Comparison of ENCODE assay signal across 8 cellular contexts in genomic region chr2:187541086-187542085, GRCh38. TPM values are rescaled to one million over a fixed set of nuclear protein-coding genes. Genes with fewer than 3 reads are reported as not detected.
DNase-seq lines count a peak whose midpoint lies in the region; ATAC-seq and TF ChIP-seq lines count a peak whose summit lies in the region.

No MANE protein-coding gene starts in this region.

- no peak overlapping the region for H2BK12ac ChIP-seq in neuronal stem cell (ENCODE audit: low read length)

- H3K27me3 ChIP-seq in fibroblast of lung (ENCODE audit: control insufficient read depth, insufficient read depth, low read length) (no peaks in the 10 kb centered on the region), neuronal stem cell (ENCODE audit: control insufficient read depth in 3 of 3, insufficient read depth in 3 of 3, low read depth in 1 of 3, low read length in 3 of 3) (no peaks in the 10 kb centered on the region)

- H2AK5ac ChIP-seq in neuronal stem cell (ENCODE audit: low read depth, low read length), result no peak overlapping the region

- H4K20me1 ChIP-seq in fibroblast of lung (ENCODE audit: control insufficient read depth, extremely low read depth, insufficient read depth, low read length), result no peaks in the 10 kb centered on the region

- no peak overlapping the region for H3K4me3 Mint-ChIP-seq in activated CD8-positive, alpha-beta T cell treated with anti-CD3 and anti-CD28 coated beads for 36 hours

- no peaks in the 10 kb centered on the region for H3K79me1 ChIP-seq in neuronal stem cell (ENCODE audit: low read depth, low read length)

- no peak overlapping the region for H3K27ac Mint-ChIP-seq in activated CD8-positive, alpha-beta T cell treated with anti-CD3 and anti-CD28 coated beads for 36 hours

- no peak overlapping the region for H3K14ac ChIP-seq in neuronal stem cell (ENCODE audit: low read length)

- H2BK5ac ChIP-seq in neuronal stem cell (ENCODE audit: low read length), result no peak overlapping the region

- intact Hi-C loops in activated CD8-positive, alpha-beta T cell treated with anti-CD3 and anti-CD28 coated beads for 36 hours (cut with micrococcal nuclease), result no loop called here

- ATAC-seq in activated CD8-positive, alpha-beta T cell treated with anti-CD3 and anti-CD28 coated beads for 36 hours, result no peak
- ATAC-seq in HG03159 (IDR thresholded peaks at IDR 0.05; ENCODE audit: unreplicated experiment), result no peak

- no peak overlapping the region for H2AFZ ChIP-seq in fibroblast of lung (ENCODE audit: low read length)
- H2AFZ ChIP-seq in neuronal stem cell (ENCODE audit: low read length), result peak overlapping the region; percentile 52

- CTCF ChIA-PET in activated CD8-positive, alpha-beta T cell treated with anti-CD3 and anti-CD28 coated beads for 36 hours (lab: Charles Lee), result no interaction called here

- H3K4me3 ChIP-seq in fibroblast of lung (replicated peaks in 1 of 4; ENCODE audit: control extremely low read depth in 1 of 4, insufficient read depth in 1 of 4, low read depth in 3 of 4, low read length in 4 of 4) (peak overlapping the region in 1 of 4 experiments; percentile 10), neuronal stem cell (ENCODE audit: low read length in 2 of 2) (no peak overlapping the region)

- H4K8ac ChIP-seq in neuronal stem cell (ENCODE audit: low read depth, low read length), result no peak overlapping the region

- H4K91ac ChIP-seq in neuronal stem cell (ENCODE audit: low read depth, low read length, poor library complexity), result no peak overlapping the region

- POLR2A ChIA-PET in activated CD8-positive, alpha-beta T cell treated with anti-CD3 and anti-CD28 coated beads for 36 hours (lab: Charles Lee), result no interaction called here

- H3K27me3 Mint-ChIP-seq in activated CD8-positive, alpha-beta T cell treated with anti-CD3 and anti-CD28 coated beads for 36 hours, result no peaks in the 10 kb centered on the region

- H3K4me1 ChIP-seq in fibroblast of lung (ENCODE audit: control insufficient read depth, extremely low read depth, insufficient read depth, low read length) (peaks cover 15% of the 10 kb centered on the region), neuronal stem cell (ENCODE audit: control insufficient read depth in 2 of 2, insufficient read depth in 1 of 2, low read depth in 1 of 2, low read length in 2 of 2) (no peaks in the 10 kb centered on the region)

- H3K27ac ChIP-seq in fibroblast of lung (ENCODE audit: insufficient read depth, low read length) (peak overlapping the region; percentile 60), neuronal stem cell (replicated peaks; ENCODE audit: low read length) (no peak overlapping the region)

- H3K18ac ChIP-seq in neuronal stem cell (ENCODE audit: low read length), result no peak overlapping the region

- H3K4me1 Mint-ChIP-seq in activated CD8-positive, alpha-beta T cell treated with anti-CD3 and anti-CD28 coated beads for 36 hours (ENCODE audit: low read depth), result no peaks in the 10 kb centered on the region

- no CpG with 5 or more reads among the region's 7 CpGs for WGBS in neuronal stem cell (ENCODE audit: extremely low coverage in 2 of 2, insufficient read length in 2 of 2, insufficient replicate concordance in 1 of 2), 2 donors

- no peak overlapping the region for H3K4ac ChIP-seq in neuronal stem cell (ENCODE audit: low read length)

- H3K4me2 ChIP-seq in fibroblast of lung (ENCODE audit: extremely low read depth, insufficient read depth, low read length) (peak overlapping the region; percentile 39), neuronal stem cell (ENCODE audit: insufficient read depth, low read length, poor library complexity, severe bottlenecking) (no peak overlapping the region)

- H3K36me3 ChIP-seq in fibroblast of lung (ENCODE audit: control insufficient read depth, insufficient read depth, low read length), result no peaks in the 10 kb centered on the region
- no peaks in the 10 kb centered on the region for H3K36me3 ChIP-seq in neuronal stem cell (replicated peaks in 1 of 2; ENCODE audit: control insufficient read depth in 2 of 2, insufficient read depth in 2 of 2, low read length in 2 of 2)

- no peaks in the 10 kb centered on the region for H3K9me3 Mint-ChIP-seq in activated CD8-positive, alpha-beta T cell treated with anti-CD3 and anti-CD28 coated beads for 36 hours

- H3K23ac ChIP-seq in neuronal stem cell (ENCODE audit: low read depth, low read length, poor library complexity), result no peak overlapping the region

- peak; percentile 39 for DNase-seq in AG08396 (ENCODE audit: low spot score)
- peak; percentile 89 for DNase-seq in RKO (ENCODE audit: low spot score)
- DNase-seq in fibroblast of lung (ENCODE audit: low read depth in 2 of 2), result peak; percentile 95 to 96
- no peak for DNase-seq in neuronal stem cell (ENCODE audit: low spot score)
- no peak for DNase-seq in HPDE6-E6E7 (ENCODE audit: extremely low spot score)
- no peak for DNase-seq in RPMI8226
- DNase-seq in activated CD8-positive, alpha-beta T cell treated with anti-CD3 and anti-CD28 coated beads for 36 hours, result no peak

- no peak for TF ChIP-seq CTCF in fibroblast of lung (conservative IDR thresholded peaks at IDR 0.05 in 1 of 2, IDR thresholded peaks at IDR 0.05 in 1 of 2; ENCODE audit: low read depth in 1 of 2, low read length in 2 of 2)
- no peak for TF ChIP-seq CTCF in activated CD8-positive, alpha-beta T cell treated with anti-CD3 and anti-CD28 coated beads for 36 hours (IDR thresholded peaks at IDR 0.05)

- H3K9me3 ChIP-seq in fibroblast of lung (ENCODE audit: control insufficient read depth, insufficient read depth, low read depth, low read length) (no peaks in the 10 kb centered on the region), neuronal stem cell (replicated peaks in 1 of 2; ENCODE audit: control insufficient read depth in 2 of 2, insufficient read depth in 1 of 2, low read depth in 1 of 2, low read length in 2 of 2) (no peaks in the 10 kb centered on the region)

- H3K79me2 ChIP-seq in fibroblast of lung (ENCODE audit: control insufficient read depth, insufficient read depth, low read length), result peaks cover 61% of the 10 kb centered on the region

- no peaks in the 10 kb centered on the region for H3K36me3 Mint-ChIP-seq in activated CD8-positive, alpha-beta T cell treated with anti-CD3 and anti-CD28 coated beads for 36 hours (ENCODE audit: low read depth)

- no peak overlapping the region for H2BK15ac ChIP-seq in neuronal stem cell (ENCODE audit: low read length)

- H2BK120ac ChIP-seq in neuronal stem cell (ENCODE audit: low read depth, low read length), result no peak overlapping the region

- H3K9ac ChIP-seq in fibroblast of lung (ENCODE audit: insufficient read depth, low read length), result peak overlapping the region; percentile 4
- no peak overlapping the region for H3K9ac ChIP-seq in neuronal stem cell (ENCODE audit: low read depth, low read length, poor library complexity)

RNA-seq across cellular contexts. Expression of gene TFPI, which starts 12.8 kb away (rescaled TPM):
- total RNA-seq in fibroblast of lung, result 111 and 117 TPM in 2 replicates
- polyA plus RNA-seq in fibroblast of lung, result 141 and 274 TPM in 2 replicates
- 74.5 and 168 TPM in 2 replicates for polyA plus RNA-seq in fibroblast of lung (2012)
- polyA minus RNA-seq in fibroblast of lung (ENCODE audit: low replicate concordance), result 12.9 and 40.0 TPM in 2 replicates
- polyA plus RNA-seq in neuronal stem cell (2013, experiment 1 of 2), result 0.96 TPM
- polyA plus RNA-seq in neuronal stem cell (2013, experiment 2 of 2), result 1.1 TPM
- not detected for total RNA-seq in activated CD8-positive, alpha-beta T cell treated with anti-CD3 and anti-CD28 coated beads for 36 hours

Comparison
In these comparisons a context has a peak if more than half of its experiments do, and no peak if none do; other contexts are left out.
1. DNase-seq: peak in AG08396 (single experiment), RKO (single experiment) and fibroblast of lung (2 of 2); none in neuronal stem cell (single experiment), HPDE6-E6E7 (single experiment), RPMI8226 (single experiment) and activated CD8-positive, alpha-beta T cell treated with anti-CD3 and anti-CD28 coated beads for 36 hours (single experiment).
2. RNA of gene TFPI, which starts 12.8 kb away (total RNA-seq): 111 to 117 TPM in fibroblast of lung; not detected in activated CD8-positive, alpha-beta T cell treated with anti-CD3 and anti-CD28 coated beads for 36 hours; every median in the first group is over 100 times any median in the second.